8 cellular contexts compared by ENCODE assay signal in genomic region chr7:114082567-114082933, GRCh38.
DNase-seq lines count a peak whose midpoint lies in the region; TF ChIP-seq lines count a peak whose summit lies in the region.

No MANE protein-coding gene starts in this region.

- H3K4ac ChIP-seq in trophoblast cell (ENCODE audit: low read depth, low read length), result no peak overlapping the region

- peaks cover 0 to 11% (median 0%) of the 10 kb centered on the region in 8 donors for H3K9me3 Mint-ChIP-seq in CD4-positive, alpha-beta memory T cell

- H3K36me3 Mint-ChIP-seq in CD4-positive, alpha-beta memory T cell, result peaks cover 0 to 1% of the 10 kb centered on the region in 2 donors

- no peak overlapping the region for H2BK120ac ChIP-seq in trophoblast cell (ENCODE audit: insufficient read depth, low read length, poor library complexity)

- no peak overlapping the region for H3K9ac ChIP-seq in trophoblast cell (ENCODE audit: low read length)

- H3K4me2 ChIP-seq in trophoblast cell (ENCODE audit: low read length), result peak overlapping the region; percentile 79

- no peak overlapping the region for H3K4me3 ChIP-seq in CD4-positive, alpha-beta memory T cell (ENCODE audit: low read length in 2 of 2)
- peak overlapping the region; percentile 43 for H3K4me3 ChIP-seq in fibroblast of mammary gland (ENCODE audit: control insufficient read depth, low read depth, low read length)
- H3K4me3 ChIP-seq in trophoblast cell (ENCODE audit: low read depth, low read length), result no peak overlapping the region

- H2AK5ac ChIP-seq in trophoblast cell (ENCODE audit: low read length), result no peak overlapping the region

- no peak overlapping the region for H3K14ac ChIP-seq in trophoblast cell (ENCODE audit: low read length)

- no peak overlapping the region for H3K23ac ChIP-seq in trophoblast cell (ENCODE audit: low read length)

- H2BK5ac ChIP-seq in trophoblast cell (ENCODE audit: low read depth, low read length, poor library complexity), result no peak overlapping the region

- POLR2A ChIA-PET in CD4-positive, alpha-beta memory T cell (lab: Charles Lee; ENCODE audit: partially characterized antibody), result no interaction called here
- POLR2A ChIA-PET in HEK293T (lab: Yijun Ruan, JAX), result no interaction called here

- H3K18ac ChIP-seq in trophoblast cell (ENCODE audit: low read length), result no peak overlapping the region

- no peak for DNase-seq in CD4-positive, alpha-beta memory T cell
- peak; percentile 69 for DNase-seq in MV-4-11 (lab: John Stamatoyannopoulos, UW)
- no peak for DNase-seq in fibroblast of mammary gland (ENCODE audit: low read depth)
- DNase-seq in trophoblast cell, result no peak
- no peak for DNase-seq in epidermal melanocyte (ENCODE audit: insufficient read length, low spot score)
- no peak for DNase-seq in NCI-H524 (lab: John Stamatoyannopoulos, UW)
- no peak for DNase-seq in HEK293T (ENCODE audit: extremely low spot score)
- DNase-seq in stimulated activated naive CD4-positive, alpha-beta T cell (lab: John Stamatoyannopoulos, UW), result no peak

- H3K27me3 Mint-ChIP-seq in CD4-positive, alpha-beta memory T cell, result peaks cover 57 to 58% of the 10 kb centered on the region in 2 donors

- intact Hi-C loops in CD4-positive, alpha-beta memory T cell (cut with micrococcal nuclease), result loop anchor here (1.0 kb wide), 1 partner anchor 1828 kb away; no protein-coding TSS in a partner anchor

- CTCF ChIA-PET in CD4-positive, alpha-beta memory T cell (lab: Charles Lee; ENCODE audit: partially characterized antibody), result no interaction called here
- CTCF ChIA-PET in HEK293T (lab: Yijun Ruan, JAX), result no interaction called here

- H3K79me1 ChIP-seq in trophoblast cell (ENCODE audit: low read length), result no peaks in the 10 kb centered on the region

- H3K36me3 ChIP-seq in CD4-positive, alpha-beta memory T cell (ENCODE audit: insufficient read depth, low read length), result no peaks in the 10 kb centered on the region
- H3K36me3 ChIP-seq in trophoblast cell (ENCODE audit: control insufficient read depth in 1 of 2, insufficient read depth in 2 of 2, low read length in 2 of 2), result no peaks in the 10 kb centered on the region

- no CpG with 5 or more reads among the region's 15 CpGs for WGBS in trophoblast cell (ENCODE audit: extremely low coverage, insufficient coverage, insufficient read length)

- H3K9me3 ChIP-seq in CD4-positive, alpha-beta memory T cell (ENCODE audit: control insufficient read depth in 1 of 2, low read length in 2 of 2), result no peaks in the 10 kb centered on the region
- H3K9me3 ChIP-seq in trophoblast cell (ENCODE audit: insufficient read depth, low read depth, low read length), result peaks cover 4% of the 10 kb centered on the region

- H4K91ac ChIP-seq in trophoblast cell (ENCODE audit: low read depth, low read length), result no peak overlapping the region

- H3K27ac ChIP-seq in CD4-positive, alpha-beta memory T cell (ENCODE audit: low read depth, low read length), result no peak overlapping the region
- no peak overlapping the region for H3K27ac ChIP-seq in trophoblast cell (ENCODE audit: low read depth, low read length)

- H3K4me1 Mint-ChIP-seq in CD4-positive, alpha-beta memory T cell, result peaks cover 28 to 48% (median 38%) of the 10 kb centered on the region in 4 donors

- no peak overlapping the region for H2BK12ac ChIP-seq in trophoblast cell (ENCODE audit: low read length)

- no peak overlapping the region for H2AFZ ChIP-seq in trophoblast cell (ENCODE audit: insufficient read depth, low read length, poor library complexity)

- H3K4me3 Mint-ChIP-seq in CD4-positive, alpha-beta memory T cell, result peak overlapping the region in 7 of 8 donors; percentile 54 to 86 (median 70)

- no peak overlapping the region for H4K8ac ChIP-seq in trophoblast cell (ENCODE audit: low read depth, low read length)

- TF ChIP-seq CTCF in fibroblast of mammary gland (conservative IDR thresholded peaks at IDR 0.05; ENCODE audit: control insufficient read depth, insufficient read depth, low read depth, low read length), result no peak

- H3K27ac Mint-ChIP-seq in CD4-positive, alpha-beta memory T cell, result no peak overlapping the region

- H3K79me2 ChIP-seq in trophoblast cell (ENCODE audit: control insufficient read depth, insufficient read depth, low read length, poor library complexity), result no peaks in the 10 kb centered on the region

- H3K4me1 ChIP-seq in CD4-positive, alpha-beta memory T cell (ENCODE audit: insufficient read depth, low read length), result peaks cover 48% of the 10 kb centered on the region
- H3K4me1 ChIP-seq in trophoblast cell (ENCODE audit: control insufficient read depth in 1 of 2, insufficient read depth in 2 of 2, low read length in 2 of 2), result peaks cover 12 to 24% of the 10 kb centered on the region in 2 experiments

- no peak overlapping the region for H4K12ac ChIP-seq in trophoblast cell (ENCODE audit: low read depth, low read length)

- H3K27me3 ChIP-seq in CD4-positive, alpha-beta memory T cell (ENCODE audit: insufficient read depth, low read length), result peaks cover 34% of the 10 kb centered on the region
- peaks cover 36% of the 10 kb centered on the region for H3K27me3 ChIP-seq in trophoblast cell (ENCODE audit: insufficient read depth, low read length)

TF ChIP-seq in HEK293T, 16 proteins besides CTCF, POLR2A, EP300 and RAD21:
- TF ChIP-seq ARNT (IDR thresholded peaks at IDR 0.05), result no peak
- no peak for TF ChIP-seq SUZ12 (IDR thresholded peaks at IDR 0.05)
- no peak for TF ChIP-seq ELF4 (IDR thresholded peaks at IDR 0.05)
- TF ChIP-seq FOXA1 (IDR thresholded peaks at IDR 0.05), result no peak
- TF ChIP-seq NFRKB (IDR thresholded peaks at IDR 0.05), result no peak
- TF ChIP-seq FOXM1 (IDR thresholded peaks at IDR 0.05; ENCODE audit: borderline replicate concordance), result no peak
- TF ChIP-seq LEF1 (IDR thresholded peaks at IDR 0.05; ENCODE audit: borderline replicate concordance), result no peak
- no peak for TF ChIP-seq PKNOX1 (IDR thresholded peaks at IDR 0.05)
- no peak for TF ChIP-seq ZNF384 (IDR thresholded peaks at IDR 0.05)
- no peak for TF ChIP-seq SP1 (IDR thresholded peaks at IDR 0.05)
- TF ChIP-seq L3MBTL2 (conservative IDR thresholded peaks at IDR 0.05), result no peak
- no peak for TF ChIP-seq CTBP1 (IDR thresholded peaks at IDR 0.05; ENCODE audit: borderline replicate concordance)
